Comparison of ENCODE assay signal across 11 cellular contexts in the genomic region with DNA sequence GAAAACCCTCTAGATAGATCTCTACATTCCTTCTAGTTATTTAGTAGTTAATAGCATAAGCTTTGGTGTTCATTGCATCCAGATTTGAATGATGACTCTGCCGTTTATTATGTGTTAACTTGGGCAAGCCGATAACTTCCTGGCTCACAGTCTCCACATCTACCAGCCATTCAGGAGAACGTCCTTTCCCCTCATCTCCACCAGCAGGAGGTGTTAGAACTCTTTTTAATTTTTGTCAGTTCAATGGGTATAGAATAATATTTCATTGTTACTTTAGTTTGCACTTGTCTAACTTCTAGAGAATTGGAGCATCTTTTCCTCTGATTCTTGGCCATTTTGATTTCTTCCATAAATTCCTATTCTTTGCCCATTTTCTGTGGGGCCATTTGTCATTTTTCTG. TPM values are rescaled to one million over a fixed set of nuclear protein-coding genes. Genes with fewer than 3 reads are reported as not detected.
DNase-seq lines count a peak whose midpoint lies in the region; ATAC-seq and TF ChIP-seq lines count a peak whose summit lies in the region.
"Had no signal": no experiment of that assay in that cellular context is flagged by ENCODE, and none has a peak within 500 bp of the region (broad histone marks: within the 10 kb centered on the region; RNA-seq: fewer than 3 reads in every experiment).

No MANE protein-coding gene starts in this region.

- H3K9me3 ChIP-seq in heart left ventricle = no peaks in the 10 kb centered on the region
- no peaks in the 10 kb centered on the region for H3K9me3 ChIP-seq in PC-3 (ENCODE audit: low read length)
- no peaks in the 10 kb centered on the region for H3K9me3 ChIP-seq in esophagus muscularis mucosa
- H3K9me3 ChIP-seq in tibial artery = no peaks in the 10 kb centered on the region

- DNase-seq in heart left ventricle = no peak
- no peak for DNase-seq in Right ventricle myocardium inferior (ENCODE audit: missing footprints)
- DNase-seq in PC-3 = peak; percentile 19
- no peak for DNase-seq in esophagus muscularis mucosa (ENCODE audit: extremely low spot score)
- DNase-seq in tibial artery = no peak
- no peak for DNase-seq in activated naive CD4-positive, alpha-beta T cell treated with anti-CD3 and anti-CD28 coated beads, Interleukin-2, amount 10 ng/mL, durations not matched to agents 7 days and 5 days
- DNase-seq in NCI-H2227 treated with DMSO at 0.1 percent for 48 hours (lab: John Stamatoyannopoulos, UW) = no peak
- DNase-seq: MM.1S, retina had no signal

- TF ChIP-seq CTCF in heart left ventricle (IDR thresholded peaks at IDR 0.05) (peak in 9 of 12 donors; percentile 16 to 46 (median 41)), PC-3 (conservative IDR thresholded peaks at IDR 0.05; ENCODE audit: low read depth, low read length) (peak; percentile 37; the same call in 1 of the 2 replicates), esophagus muscularis mucosa (IDR thresholded peaks at IDR 0.05) (peak; percentile 61 to 72 (median 67)), tibial artery (IDR thresholded peaks at IDR 0.05) (peak; percentile 42 to 58)

- H3K27ac Mint-ChIP-seq in activated naive CD4-positive, alpha-beta T cell treated with anti-CD3 and anti-CD28 coated beads, Interleukin-2, amount 10 ng/mL, durations not matched to agents 7 days and 5 days = no peak overlapping the region

- no peak overlapping the region for H3K4me3 Mint-ChIP-seq in activated naive CD4-positive, alpha-beta T cell treated with anti-CD3 and anti-CD28 coated beads, Interleukin-2, amount 10 ng/mL, durations not matched to agents 7 days and 5 days

- TF ChIP-seq EP300 in esophagus muscularis mucosa (IDR thresholded peaks at IDR 0.05) = no peak

- H3K9me3 Mint-ChIP-seq in activated naive CD4-positive, alpha-beta T cell treated with anti-CD3 and anti-CD28 coated beads, Interleukin-2, amount 10 ng/mL, durations not matched to agents 7 days and 5 days = no peaks in the 10 kb centered on the region

- H3K27me3 ChIP-seq in heart left ventricle (peaks cover 0 to 36% (median 5%) of the 10 kb centered on the region in 9 donors), PC-3 (ENCODE audit: low read length) (peaks cover 12% of the 10 kb centered on the region; the same call in 1 of the 2 replicates), esophagus muscularis mucosa (no peaks in the 10 kb centered on the region), tibial artery (peaks cover 0 to 7% of the 10 kb centered on the region in 2 donors)

- H3F3A ChIP-seq in PC-3 (ENCODE audit: low read length, unreplicated experiment) = no peaks in the 10 kb centered on the region

- H3K4me1 Mint-ChIP-seq in activated naive CD4-positive, alpha-beta T cell treated with anti-CD3 and anti-CD28 coated beads, Interleukin-2, amount 10 ng/mL, durations not matched to agents 7 days and 5 days = no peaks in the 10 kb centered on the region

- CTCF ChIA-PET in PC-3 (lab: Charles Lee) = no interaction called here
- CTCF ChIA-PET in activated naive CD4-positive, alpha-beta T cell treated with anti-CD3 and anti-CD28 coated beads, Interleukin-2, amount 10 ng/mL, durations not matched to agents 7 days and 5 days (lab: Charles Lee) = no interaction called here

- no peaks in the 10 kb centered on the region for H3K79me2 ChIP-seq in PC-3 (ENCODE audit: low read length)

- no peak for ATAC-seq in heart left ventricle
- no peak for ATAC-seq in Right ventricle myocardium inferior
- ATAC-seq in PC-3 = no peak
- ATAC-seq in GM21576 (IDR thresholded peaks at IDR 0.05; ENCODE audit: unreplicated experiment) = no peak

- WGBS in heart left ventricle, 4 donors = 23 to 37% (median 29%) methylated on average over 3 of the region's 3 CpGs
- 14% methylated on average over 3 of the region's 3 CpGs for WGBS in esophagus muscularis mucosa

- no peaks in the 10 kb centered on the region for H3K9me2 ChIP-seq in PC-3 (replicated peaks; ENCODE audit: low read length)

- H4K20me1 ChIP-seq in PC-3 (ENCODE audit: low read length) = no peaks in the 10 kb centered on the region

- no peak overlapping the region for H3K9ac ChIP-seq in PC-3 (ENCODE audit: low read length)

- no peaks in the 10 kb centered on the region for H3K36me3 ChIP-seq in heart left ventricle
- no peaks in the 10 kb centered on the region for H3K36me3 ChIP-seq in PC-3 (ENCODE audit: low read depth, low read length)
- no peaks in the 10 kb centered on the region for H3K36me3 ChIP-seq in esophagus muscularis mucosa
- H3K36me3 ChIP-seq in tibial artery = no peaks in the 10 kb centered on the region

- no TSS peak for BruUV-seq in PC-3 (replicated peaks; lab: Mats Ljungman, UMichigan)

- H3K4me2 ChIP-seq in PC-3 (ENCODE audit: low read length) = no peak overlapping the region

- no peak for TF ChIP-seq POLR2A in heart left ventricle (IDR thresholded peaks at IDR 0.05)
- TF ChIP-seq POLR2A in esophagus muscularis mucosa (IDR thresholded peaks at IDR 0.05; ENCODE audit: low read depth) = no peak

- no peak overlapping the region for H3K4me3 ChIP-seq in heart left ventricle
- H3K4me3 ChIP-seq in PC-3 (ENCODE audit: low read length) = no peak overlapping the region
- H3K4me3 ChIP-seq in esophagus muscularis mucosa = no peak overlapping the region
- no peak overlapping the region for H3K4me3 ChIP-seq in tibial artery

- intact Hi-C loops in heart left ventricle (cut with DNase I) (loop anchor here in 3 of 10 donors (2.0 to 10.0 kb wide), 5 partner anchors 96 to 406 kb away; no protein-coding TSS in a partner anchor), Right ventricle myocardium inferior (cut with DNase I) (loop anchor here (2.0 to 10.0 kb wide), 3 partner anchors 94 to 414 kb away; no protein-coding TSS in a partner anchor), PC-3 (cut with micrococcal nuclease) (no loop called here), esophagus muscularis mucosa (cut with DNase I) (loop anchor here (2.0 kb wide), 1 partner anchor 96 kb away; no protein-coding TSS in a partner anchor), tibial artery (cut with DNase I; ENCODE audit: low total_unique reads) (loop anchor here (5.0 kb wide), 1 partner anchor 93 kb away; no protein-coding TSS in a partner anchor)

- H3K27ac ChIP-seq in heart left ventricle (no peak overlapping the region), PC-3 (ENCODE audit: low read length) (no peak overlapping the region), esophagus muscularis mucosa (replicated peaks in 1 of 4) (no peak overlapping the region), tibial artery (no peak overlapping the region)

- H3K36me3 Mint-ChIP-seq in activated naive CD4-positive, alpha-beta T cell treated with anti-CD3 and anti-CD28 coated beads, Interleukin-2, amount 10 ng/mL, durations not matched to agents 7 days and 5 days = no peaks in the 10 kb centered on the region

- no peaks in the 10 kb centered on the region for H3K4me1 ChIP-seq in heart left ventricle
- H3K4me1 ChIP-seq in PC-3 (ENCODE audit: insufficient read depth, low read length) = no peaks in the 10 kb centered on the region
- H3K4me1 ChIP-seq in esophagus muscularis mucosa = peaks cover 0 to 27% (median 16%) of the 10 kb centered on the region in 4 donors
- no peaks in the 10 kb centered on the region for H3K4me1 ChIP-seq in tibial artery

- H2AFZ ChIP-seq in PC-3 (ENCODE audit: low read length) = no peak overlapping the region

- POLR2A ChIA-PET in PC-3 (lab: Charles Lee; ENCODE audit: unreplicated experiment) = no interaction called here

- peaks cover 4% of the 10 kb centered on the region for H3K27me3 Mint-ChIP-seq in activated naive CD4-positive, alpha-beta T cell treated with anti-CD3 and anti-CD28 coated beads, Interleukin-2, amount 10 ng/mL, durations not matched to agents 7 days and 5 days

RNA-seq across cellular contexts. Expression of gene WSCD2, which starts 30.0 kb away (rescaled TPM):
- 1 to 10 TPM in 2 of 9 donors, under 1 TPM in 6, not detected in 1; 0.07 to 2.5 (median 0.49) TPM for total RNA-seq in heart left ventricle
- polyA plus RNA-seq in heart left ventricle = not detected
- total RNA-seq in Right ventricle myocardium inferior = 0.73 TPM
- total RNA-seq in PC-3 (2014; rRNA removed) = not detected in 2 replicates
- total RNA-seq in esophagus muscularis mucosa = 10 to 100 TPM; 24.7 to 47.9 (median 30.4) TPM
- total RNA-seq: lung microvascular endothelial cell had no signal

Comparison
In these comparisons a context has a peak if more than half of its experiments do, and no peak if none do; other contexts are left out.
1. RNA of gene WSCD2, which starts 30.0 kb away (total RNA-seq): 24.7 to 47.9 TPM in esophagus muscularis mucosa; 0.73 TPM in Right ventricle myocardium inferior (single experiment), 0.07 to 2.5 TPM in heart left ventricle and not detected in PC-3; every median in the first group is over 4 times any median in the second.
2. Peak in every context shown above with its lines, with median percentiles within 50 percentile points of each other: CTCF ChIP-seq.